10 cellular contexts compared by ENCODE assay signal in the genomic region with DNA sequence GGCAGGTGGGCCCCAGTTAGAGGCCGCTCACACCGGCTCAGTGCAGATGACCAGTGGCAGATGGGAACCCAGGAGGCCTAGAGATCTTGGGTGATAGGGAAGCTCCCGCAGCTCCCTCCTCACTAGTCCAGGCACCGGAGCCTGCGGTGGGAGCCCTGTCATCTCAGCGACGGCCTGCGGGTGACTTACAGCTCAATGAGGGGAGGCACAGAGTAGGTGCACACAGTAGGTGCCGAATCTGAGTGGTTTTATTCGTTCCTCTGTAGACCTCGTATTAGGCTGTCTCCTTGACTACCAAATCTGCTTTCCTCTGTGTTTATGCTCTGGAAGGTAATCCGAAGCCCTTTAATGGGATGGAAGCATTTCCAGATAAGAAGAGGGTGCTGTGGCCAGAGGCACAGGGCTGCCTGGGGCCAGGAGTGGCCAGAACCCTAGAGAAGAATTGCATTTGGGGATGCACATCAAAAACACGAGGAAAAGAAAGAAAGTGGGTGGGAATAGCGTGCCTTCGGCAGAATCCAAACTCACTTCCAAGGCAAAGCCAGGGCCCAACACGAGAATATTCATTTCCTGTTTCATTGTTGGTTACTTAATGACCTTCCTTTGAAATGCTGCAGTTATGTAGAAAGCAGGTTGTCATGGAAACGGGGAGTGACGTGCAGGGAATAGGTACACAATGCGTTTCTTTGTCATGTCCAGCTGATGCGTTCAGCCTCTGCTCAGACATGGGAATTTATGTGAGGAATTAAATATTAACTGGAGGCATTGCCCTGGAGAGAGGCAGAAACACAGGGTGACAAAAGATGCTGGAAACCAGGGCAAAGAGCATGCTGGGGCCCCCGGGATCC. TPM values are rescaled to one million over a fixed set of nuclear protein-coding genes. Genes with fewer than 3 reads are reported as not detected.
A peak's percentile ranks its signal among the peaks of the same experiment; 100 is the strongest.
DNase-seq lines count a peak whose midpoint lies in the region; ATAC-seq and TF ChIP-seq lines count a peak whose summit lies in the region.
"Had no signal": no experiment of that assay in that cellular context is flagged by ENCODE, and none has a peak within 500 bp of the region (broad histone marks: within the 10 kb centered on the region; RNA-seq: fewer than 3 reads in every experiment).

No MANE protein-coding gene starts in this region.

- no peaks in the 10 kb centered on the region for H3K36me3 Mint-ChIP-seq in CD14-positive monocyte
- H3K36me3 Mint-ChIP-seq in WTC11: peaks cover 5% of the 10 kb centered on the region

- H3K9me3 Mint-ChIP-seq in CD14-positive monocyte (peaks cover 0 to 20% (median 12%) of the 10 kb centered on the region in 7 donors), WTC11 (peaks cover 4% of the 10 kb centered on the region)

- TF ChIP-seq CTCF in CD14-positive monocyte (IDR thresholded peaks at IDR 0.05): no peak
- TF ChIP-seq CTCF in WTC11 (IDR thresholded peaks at IDR 0.05): no peak

- H3K4me3 Mint-ChIP-seq in CD14-positive monocyte (no peak overlapping the region), WTC11 (peak overlapping the region; percentile 40)

- peak overlapping the region; percentile 11; the same call in 1 of the 2 replicates for H3K4me3 ChIP-seq in iPS-18c (ENCODE audit: insufficient read depth, low read depth, low read length)
- H3K4me3 ChIP-seq: BLaER1 had no signal

- peaks cover 2 to 10% (median 6%) of the 10 kb centered on the region in 3 donors for H3K27me3 Mint-ChIP-seq in CD14-positive monocyte (ENCODE audit: low read depth in 3 of 3)
- H3K27me3 Mint-ChIP-seq in WTC11 (ENCODE audit: low read depth): peaks cover 3% of the 10 kb centered on the region; the same call in 1 of the 2 replicates

- H3K27ac Mint-ChIP-seq in CD14-positive monocyte (no peak overlapping the region), WTC11 (peak overlapping the region; percentile 92)

- no peaks in the 10 kb centered on the region for H3K4me1 Mint-ChIP-seq in CD14-positive monocyte
- peaks cover 47% of the 10 kb centered on the region for H3K4me1 Mint-ChIP-seq in WTC11

- POLR2A ChIA-PET in WTC11 (lab: Charles Lee): no interaction called here

- no peaks in the 10 kb centered on the region for H3K9me3 ChIP-seq in iPS-18c (ENCODE audit: control insufficient read depth, insufficient read depth, low read length)

- DNase-seq in CD14-positive monocyte (ENCODE audit: low spot score) (peak; percentile 45), M059J (ENCODE audit: low read depth) (peak; percentile 72), WTC11 (ENCODE audit: low spot score) (peak; percentile 35), hippocampal formation (lab: John Stamatoyannopoulos, UW) (no peak)

- CTCF ChIA-PET in WTC11 (lab: Charles Lee): interaction anchor here (0.7 to 1.4 kb wide), 7 partner anchors 12 to 151 kb away, joined by 3 to 10 read pairs (median 3); no protein-coding TSS in a partner anchor

- ATAC-seq in WTC11: peak; percentile 63
- no peak for ATAC-seq in GM18909 (IDR thresholded peaks at IDR 0.05; ENCODE audit: poor library complexity, unreplicated experiment)
- ATAC-seq in GM21717 (IDR thresholded peaks at IDR 0.05; ENCODE audit: unreplicated experiment): no peak
- no peak for ATAC-seq in HG02571 (IDR thresholded peaks at IDR 0.05; ENCODE audit: unreplicated experiment)

- intact Hi-C loops in CD14-positive monocyte (cut with micrococcal nuclease): no loop called here

TF ChIP-seq in WTC11, 78 proteins besides CTCF, POLR2A, EP300 and RAD21:
- TF ChIP-seq, protein P1, sequence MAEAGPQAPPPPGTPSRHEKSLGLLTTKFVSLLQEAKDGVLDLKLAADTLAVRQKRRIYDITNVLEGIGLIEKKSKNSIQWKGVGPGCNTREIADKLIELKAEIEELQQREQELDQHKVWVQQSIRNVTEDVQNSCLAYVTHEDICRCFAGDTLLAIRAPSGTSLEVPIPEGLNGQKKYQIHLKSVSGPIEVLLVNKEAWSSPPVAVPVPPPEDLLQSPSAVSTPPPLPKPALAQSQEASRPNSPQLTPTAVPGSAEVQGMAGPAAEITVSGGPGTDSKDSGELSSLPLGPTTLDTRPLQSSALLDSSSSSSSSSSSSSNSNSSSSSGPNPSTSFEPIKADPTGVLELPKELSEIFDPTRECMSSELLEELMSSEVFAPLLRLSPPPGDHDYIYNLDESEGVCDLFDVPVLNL (CRISPR knock-in tag; IDR thresholded peaks at IDR 0.05; ENCODE audit: borderline replicate concordance, low read depth): no peak
- TF ChIP-seq TEAD1 (CRISPR knock-in tag; IDR thresholded peaks at IDR 0.05): 0 out of 2 replicates have a peak, but pooled peaks have one; percentile 13

RNA-seq across cellular contexts. Expression of gene MYT1, which starts 24.7 kb away (rescaled TPM):
- polyA plus RNA-seq in CD14-positive monocyte: not detected
- not detected in 2 replicates for total RNA-seq in M059J (2014; rRNA removed; shearing (Covaris generic))
- total RNA-seq in WTC11 (2021): 1.9 to 4.3 TPM (median 2.0 TPM) in 3 replicates
- total RNA-seq: T-helper 2 cell treated with Interferon-gamma antibody and Interleukin-4, amounts not matched to agents 100 ng/mL and 5 ng/mL, for 36 hours had no signal

Comparison
In these comparisons a context has a peak if more than half of its experiments do, and no peak if none do; other contexts are left out.
1. DNase-seq: peak in CD14-positive monocyte (single experiment), M059J (single experiment) and WTC11 (single experiment); none in hippocampal formation (0 of 2).